Comparison of ENCODE assay signal across 35 cellular contexts in the genomic region with DNA sequence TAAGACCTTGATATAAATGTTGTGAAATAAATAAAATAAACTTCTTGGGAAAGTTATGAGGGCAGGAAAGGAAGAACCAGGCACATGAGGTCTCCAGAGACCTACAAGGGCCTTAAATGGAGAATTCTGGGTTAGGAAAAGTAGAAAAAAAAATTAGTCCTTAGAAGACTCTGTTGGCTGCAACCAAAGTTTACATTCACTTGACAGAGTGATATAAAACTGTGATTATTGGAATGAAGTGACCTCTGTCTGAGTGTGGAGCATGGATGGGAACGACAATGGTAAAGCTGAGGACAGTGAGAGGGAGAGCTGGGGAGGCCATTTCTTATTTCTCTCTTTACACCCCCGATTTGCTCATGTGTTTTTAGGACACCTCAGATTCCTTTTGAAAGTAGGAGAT. TPM values are rescaled to one million over a fixed set of nuclear protein-coding genes. Genes with fewer than 3 reads are reported as not detected.
"Had no signal": no experiment of that assay in that cellular context is flagged by ENCODE, and none has a peak within 500 bp of the region (broad histone marks: within the 10 kb centered on the region; RNA-seq: fewer than 3 reads in every experiment).

No MANE protein-coding gene starts in this region.

- H3K9me3 Mint-ChIP-seq: activated B cell treated with CpG ODN at 0.5 μM for 24 hours; activated CD4-positive, alpha-beta memory T cell treated with anti-CD3 and anti-CD28 coated beads for 36 hours; activated CD4-positive, alpha-beta T cell treated with anti-CD3 and anti-CD28 coated beads, Interleukin-2, amount 10 ng/mL, durations not matched to agents 24 days and 14 days; activated naive CD4-positive, alpha-beta T cell treated with anti-CD3 and anti-CD28 coated beads, Interleukin-2, amount 10 ng/mL, durations not matched to agents 7 days and 5 days; activated naive CD4-positive, alpha-beta T cell treated with anti-CD3 and anti-CD28 coated beads, Interleukin-2, amount 50 U/mL, for 72 hours; activated naive CD8-positive, alpha-beta T cell treated with anti-CD3 and anti-CD28 coated beads, Interleukin-2, amount 10 ng/mL, durations not matched to agents 7 days and 5 days; activated T-helper 1 cell treated with anti-CD3 and anti-CD28 coated beads, Interleukin-12 subunit alpha, Interleukin-12 subunit beta, Interleukin-2, Interleukin-4 antibody, amounts not matched to agents 30 ng/mL and 10 ng/mL and 1 ng/mL, durations not matched to agents 14 hours and 24 hours and 36 hours; activated T-helper 2 cell treated with anti-CD3 and anti-CD28 coated beads, Interferon-gamma antibody, Interleukin-2, Interleukin-4, amounts not matched to agents 10 μg/mL and 5 μg/mL and 100 μg/mL, durations not matched to agents 14 hours and 24 hours and 36 hours; T-helper 2 cell treated with Interferon-gamma antibody and Interleukin-4, amounts not matched to agents 5 μg/mL and 100 μg/mL, for 36 hours had no signal

- H3K27me3 ChIP-seq: ascending aorta, breast epithelium, cardiac muscle cell, colonic mucosa had no signal

- H3K4me3 Mint-ChIP-seq: activated B cell treated with CpG ODN at 0.5 μM for 24 hours; activated CD4-positive, alpha-beta memory T cell treated with anti-CD3 and anti-CD28 coated beads for 36 hours; activated CD4-positive, alpha-beta T cell treated with anti-CD3 and anti-CD28 coated beads for 36 hours; activated CD4-positive, alpha-beta T cell treated with anti-CD3 and anti-CD28 coated beads, Interleukin-2, amount 10 ng/mL, durations not matched to agents 24 days and 14 days; activated CD8-positive, alpha-beta memory T cell treated with anti-CD3 and anti-CD28 coated beads, Interleukin-2, amount 10 ng/mL, durations not matched to agents 7 days and 5 days; activated CD8-positive, alpha-beta T cell treated with anti-CD3 and anti-CD28 coated beads, Interleukin-2, amount 10 ng/mL, durations not matched to agents 7 days and 5 days; activated naive CD4-positive, alpha-beta T cell treated with anti-CD3 and anti-CD28 coated beads, Interleukin-2, amount 10 ng/mL, durations not matched to agents 7 days and 5 days; activated naive CD8-positive, alpha-beta T cell treated with anti-CD3 and anti-CD28 coated beads, Interleukin-2, amount 10 ng/mL, durations not matched to agents 7 days and 5 days; activated T-helper 1 cell treated with anti-CD3 and anti-CD28 coated beads, Interleukin-12 subunit alpha, Interleukin-12 subunit beta, Interleukin-2, Interleukin-4 antibody, amounts not matched to agents 30 ng/mL and 10 ng/mL and 1 ng/mL, durations not matched to agents 14 hours and 24 hours and 36 hours; brain; T-helper 17 cell; T-helper 2 cell treated with Interferon-gamma antibody and Interleukin-4, amounts not matched to agents 5 μg/mL and 100 μg/mL, for 36 hours had no signal

- DNase-seq: activated B cell treated with CpG ODN at 0.5 μM for 24 hours; activated CD4-positive, alpha-beta memory T cell treated with anti-CD3 and anti-CD28 coated beads for 36 hours; activated CD4-positive, alpha-beta T cell treated with anti-CD3 and anti-CD28 coated beads for 36 hours; activated CD4-positive, alpha-beta T cell treated with anti-CD3 and anti-CD28 coated beads, Interleukin-2, amount 10 ng/mL, durations not matched to agents 24 days and 14 days; activated CD4-positive, CD25-positive, alpha-beta regulatory T cell treated with anti-CD3 and anti-CD28 coated beads, Interleukin-2, amount 50 U/mL, for 72 hours; activated CD8-positive, alpha-beta memory T cell treated with anti-CD3 and anti-CD28 coated beads, Interleukin-2, amount 10 ng/mL, durations not matched to agents 7 days and 5 days; activated CD8-positive, alpha-beta memory T cell treated with anti-CD3 and anti-CD28 coated beads, Interleukin-2, amount 50 U/mL, for 4 hours; activated CD8-positive, alpha-beta T cell treated with anti-CD3 and anti-CD28 coated beads, Interleukin-2, amount 10 ng/mL, durations not matched to agents 7 days and 5 days; activated gamma-delta T cell; activated naive CD4-positive, alpha-beta T cell; activated naive CD4-positive, alpha-beta T cell treated with anti-CD3 and anti-CD28 coated beads, Interleukin-2, amount 10 ng/mL, durations not matched to agents 7 days and 5 days; activated naive CD8-positive, alpha-beta T cell treated with anti-CD3 and anti-CD28 coated beads, Interleukin-2, amount 10 ng/mL, durations not matched to agents 7 days and 5 days; activated T-cell treated with anti-CD3 and anti-CD28 coated beads, Interleukin-2, amount 50 U/mL, for 1 hour; activated T-cell treated with anti-CD3 and anti-CD28 coated beads, Interleukin-2, amount 50 U/mL, for 48 hours; central memory CD4-positive, alpha-beta T cell; cerebellar nuclear complex; colonic mucosa; effector CD8-positive, alpha-beta T cell; foreskin melanocyte; head of caudate nucleus; T-helper 1 cell; T-helper 17 cell; T1000; WERI-Rb-1 had no signal

- H3K27me3 Mint-ChIP-seq: activated B cell treated with CpG ODN at 0.5 μM for 24 hours had no signal

- H3K36me3 ChIP-seq: ascending aorta, breast epithelium, cardiac muscle cell, colonic mucosa, WERI-Rb-1 had no signal

- H3K36me3 Mint-ChIP-seq: activated CD4-positive, alpha-beta memory T cell treated with anti-CD3 and anti-CD28 coated beads for 36 hours; activated CD8-positive, alpha-beta memory T cell treated with anti-CD3 and anti-CD28 coated beads, Interleukin-2, amount 10 ng/mL, durations not matched to agents 7 days and 5 days; activated naive CD4-positive, alpha-beta T cell treated with anti-CD3 and anti-CD28 coated beads, Interleukin-2, amount 10 ng/mL, durations not matched to agents 7 days and 5 days; activated naive CD4-positive, alpha-beta T cell treated with anti-CD3 and anti-CD28 coated beads, Interleukin-2, amount 50 U/mL, for 72 hours; activated naive CD8-positive, alpha-beta T cell treated with anti-CD3 and anti-CD28 coated beads, Interleukin-2, amount 10 ng/mL, durations not matched to agents 7 days and 5 days; brain had no signal

- H3K27ac Mint-ChIP-seq: activated B cell treated with CpG ODN at 0.5 μM for 24 hours; activated CD4-positive, alpha-beta memory T cell treated with anti-CD3 and anti-CD28 coated beads for 36 hours; activated CD4-positive, alpha-beta T cell treated with anti-CD3 and anti-CD28 coated beads for 36 hours; activated CD4-positive, alpha-beta T cell treated with anti-CD3 and anti-CD28 coated beads, Interleukin-2, amount 10 ng/mL, durations not matched to agents 24 days and 14 days; activated CD8-positive, alpha-beta memory T cell treated with anti-CD3 and anti-CD28 coated beads, Interleukin-2, amount 10 ng/mL, durations not matched to agents 7 days and 5 days; activated CD8-positive, alpha-beta T cell treated with anti-CD3 and anti-CD28 coated beads, Interleukin-2, amount 10 ng/mL, durations not matched to agents 7 days and 5 days; activated naive CD4-positive, alpha-beta T cell treated with anti-CD3 and anti-CD28 coated beads, Interleukin-2, amount 10 ng/mL, durations not matched to agents 7 days and 5 days; activated naive CD4-positive, alpha-beta T cell treated with anti-CD3 and anti-CD28 coated beads, Interleukin-2, amount 50 U/mL, for 72 hours; activated naive CD8-positive, alpha-beta T cell treated with anti-CD3 and anti-CD28 coated beads, Interleukin-2, amount 10 ng/mL, durations not matched to agents 7 days and 5 days; activated T-helper 1 cell treated with anti-CD3 and anti-CD28 coated beads, Interleukin-12 subunit alpha, Interleukin-12 subunit beta, Interleukin-2, Interleukin-4 antibody, amounts not matched to agents 30 ng/mL and 10 ng/mL and 1 ng/mL, durations not matched to agents 14 hours and 24 hours and 36 hours; activated T-helper 2 cell treated with anti-CD3 and anti-CD28 coated beads, Interferon-gamma antibody, Interleukin-2, Interleukin-4, amounts not matched to agents 10 μg/mL and 5 μg/mL and 100 μg/mL, durations not matched to agents 14 hours and 24 hours and 36 hours; brain; T-helper 17 cell; T-helper 2 cell treated with Interferon-gamma antibody and Interleukin-4, amounts not matched to agents 5 μg/mL and 100 μg/mL, for 36 hours had no signal

- H3K4me3 ChIP-seq: ascending aorta, breast epithelium, cardiac muscle cell, colonic mucosa had no signal

- H3K4me1 ChIP-seq: ascending aorta, breast epithelium, colonic mucosa had no signal

- ATAC-seq: activated CD4-positive, alpha-beta T cell treated with anti-CD3 and anti-CD28 coated beads for 36 hours; activated CD8-positive, alpha-beta memory T cell treated with anti-CD3 and anti-CD28 coated beads, Interleukin-2, amount 10 ng/mL, durations not matched to agents 7 days and 5 days; activated CD8-positive, alpha-beta T cell treated with anti-CD3 and anti-CD28 coated beads, Interleukin-2, amount 10 ng/mL, durations not matched to agents 7 days and 5 days; activated naive CD4-positive, alpha-beta T cell treated with anti-CD3 and anti-CD28 coated beads, Interleukin-2, amount 50 U/mL, for 72 hours; esophagus mucosa; T-helper 17 cell had no signal

- H3K9me3 ChIP-seq: ascending aorta, breast epithelium, colonic mucosa had no signal

- H3K4me1 Mint-ChIP-seq: activated B cell treated with CpG ODN at 0.5 μM for 24 hours; activated CD4-positive, alpha-beta T cell treated with anti-CD3 and anti-CD28 coated beads for 36 hours; activated CD4-positive, alpha-beta T cell treated with anti-CD3 and anti-CD28 coated beads, Interleukin-2, amount 10 ng/mL, durations not matched to agents 24 days and 14 days; activated CD8-positive, alpha-beta memory T cell treated with anti-CD3 and anti-CD28 coated beads, Interleukin-2, amount 10 ng/mL, durations not matched to agents 7 days and 5 days; activated naive CD4-positive, alpha-beta T cell treated with anti-CD3 and anti-CD28 coated beads, Interleukin-2, amount 10 ng/mL, durations not matched to agents 7 days and 5 days; activated naive CD8-positive, alpha-beta T cell treated with anti-CD3 and anti-CD28 coated beads, Interleukin-2, amount 10 ng/mL, durations not matched to agents 7 days and 5 days; brain; T-helper 17 cell had no signal

- H3K27ac ChIP-seq: ascending aorta, breast epithelium, cardiac muscle cell, colonic mucosa, epithelial cell of prostate, WERI-Rb-1 had no signal

RNA-seq across cellular contexts. Expression of gene CAVIN2, which starts 29.0 kb away (rescaled TPM):
- total RNA-seq: activated B cell treated with CpG ODN at 0.5 μM for 24 hours; activated CD4-positive, alpha-beta memory T cell treated with anti-CD3 and anti-CD28 coated beads for 36 hours; activated CD4-positive, alpha-beta T cell treated with anti-CD3 and anti-CD28 coated beads for 36 hours; activated CD4-positive, alpha-beta T cell treated with anti-CD3 and anti-CD28 coated beads, Interleukin-2, amount 10 ng/mL, durations not matched to agents 24 days and 14 days; activated CD8-positive, alpha-beta memory T cell treated with anti-CD3 and anti-CD28 coated beads for 36 hours; activated CD8-positive, alpha-beta memory T cell treated with anti-CD3 and anti-CD28 coated beads, Interleukin-2, amount 10 ng/mL, durations not matched to agents 7 days and 5 days; activated CD8-positive, alpha-beta T cell treated with anti-CD3 and anti-CD28 coated beads, Interleukin-2, amount 10 ng/mL, durations not matched to agents 7 days and 5 days; activated naive CD4-positive, alpha-beta T cell treated with anti-CD3 and anti-CD28 coated beads, Interleukin-2, amount 50 U/mL, for 72 hours; activated naive CD8-positive, alpha-beta T cell treated with anti-CD3 and anti-CD28 coated beads, Interleukin-2, amount 10 ng/mL, durations not matched to agents 7 days and 5 days; activated T-helper 1 cell treated with anti-CD3 and anti-CD28 coated beads, Interleukin-12 subunit alpha, Interleukin-12 subunit beta, Interleukin-2, Interleukin-4 antibody, amounts not matched to agents 30 ng/mL and 10 ng/mL and 1 ng/mL, durations not matched to agents 14 hours and 24 hours and 36 hours; activated T-helper 2 cell treated with anti-CD3 and anti-CD28 coated beads, Interferon-gamma antibody, Interleukin-2, Interleukin-4, amounts not matched to agents 10 μg/mL and 5 μg/mL and 100 μg/mL, durations not matched to agents 14 hours and 24 hours and 36 hours had no signal
